In genomic region chr4:11669156-11669555, GRCh38 we compare ENCODE assay signal across 31 cellular contexts.
DNase-seq lines count a peak whose midpoint lies in the region; FAIRE-seq and TF ChIP-seq lines count a peak whose summit lies in the region.
"Had no signal": no experiment of that assay in that cellular context is flagged by ENCODE, and none has a peak within 500 bp of the region (broad histone marks: within the 10 kb centered on the region; RNA-seq: fewer than 3 reads in every experiment).

No MANE protein-coding gene starts in this region.

- no peaks in the 10 kb centered on the region; the same call in 1 of the 2 replicates for H3K9me3 Mint-ChIP-seq in HFFc6

- H3K27ac ChIP-seq in trophoblast cell (ENCODE audit: low read depth, low read length) (no peak overlapping the region), small intestine (ENCODE audit: low read depth in 1 of 2, low read length in 1 of 2) (no peak overlapping the region)
- H3K27ac ChIP-seq: breast epithelium, C4-2B, esophagus squamous epithelium, testis, uterus, VCaP had no signal

- H3K4me2 ChIP-seq in trophoblast cell (ENCODE audit: low read length): no peak overlapping the region

- H3K4me3 Mint-ChIP-seq in HFFc6: no peak overlapping the region

- FAIRE-seq in small intestine (lab: Jason Lieb, UNC): no peak
- FAIRE-seq: colon had no signal

- H3K36me3 ChIP-seq in trophoblast cell (ENCODE audit: control insufficient read depth in 1 of 2, insufficient read depth in 2 of 2, low read length in 2 of 2): no peaks in the 10 kb centered on the region
- H3K36me3 ChIP-seq in small intestine (ENCODE audit: control insufficient read depth in 2 of 2, insufficient read depth in 2 of 2, low read length in 2 of 2): no peaks in the 10 kb centered on the region
- H3K36me3 ChIP-seq: breast epithelium, esophagus squamous epithelium, uterus had no signal

- no peaks in the 10 kb centered on the region for H3K79me2 ChIP-seq in trophoblast cell (ENCODE audit: control insufficient read depth, insufficient read depth, low read length, poor library complexity)

- no peak overlapping the region for H3K14ac ChIP-seq in trophoblast cell (ENCODE audit: low read length)

- no peak overlapping the region for H3K4me3 ChIP-seq in astrocyte of the spinal cord (ENCODE audit: low read depth, low read length)
- H3K4me3 ChIP-seq in fibroblast of villous mesenchyme (ENCODE audit: low read depth, low read length): no peak overlapping the region
- H3K4me3 ChIP-seq in trophoblast cell (ENCODE audit: low read depth, low read length): no peak overlapping the region
- H3K4me3 ChIP-seq in lower leg skin (ENCODE audit: low read depth, poor library complexity, severe bottlenecking): no peak overlapping the region
- H3K4me3 ChIP-seq in small intestine (ENCODE audit: low read depth in 1 of 2, low read length in 2 of 2): no peak overlapping the region
- H3K4me3 ChIP-seq: breast epithelium, esophagus squamous epithelium, lung, testis, uterus had no signal

- H3K4me1 ChIP-seq in trophoblast cell (ENCODE audit: control insufficient read depth in 1 of 2, insufficient read depth in 2 of 2, low read length in 2 of 2) (no peaks in the 10 kb centered on the region), small intestine (ENCODE audit: control insufficient read depth in 2 of 2, insufficient read depth in 1 of 2, low read depth in 1 of 2, low read length in 1 of 2) (no peaks in the 10 kb centered on the region)
- H3K4me1 ChIP-seq: breast epithelium, Caco-2, esophagus squamous epithelium, testis, uterus had no signal

- TF ChIP-seq POLR2A in lower leg skin (IDR thresholded peaks at IDR 0.05): no peak

- H3K27me3 ChIP-seq in trophoblast cell (ENCODE audit: insufficient read depth, low read length): no peaks in the 10 kb centered on the region
- no peaks in the 10 kb centered on the region for H3K27me3 ChIP-seq in small intestine (ENCODE audit: control insufficient read depth in 2 of 2, insufficient read depth in 2 of 2, low read length in 2 of 2)
- H3K27me3 ChIP-seq: breast epithelium, esophagus squamous epithelium, testis, uterus had no signal

- H3K79me1 ChIP-seq in trophoblast cell (ENCODE audit: low read length): no peaks in the 10 kb centered on the region

- DNase-seq in HFFc6 (peak; percentile 12), astrocyte of the spinal cord (ENCODE audit: low read depth, low spot score) (peak; percentile 7), fibroblast of villous mesenchyme (ENCODE audit: low read depth) (peak; percentile 4), trophoblast cell (peak; percentile 61 to 86), putamen (ENCODE audit: low spot score) (no peak), lower leg skin (ENCODE audit: low spot score in 2 of 2) (no peak), small intestine (no peak), NOMO-1 treated with dmso at 0.1 percent for 144 hours (lab: John Stamatoyannopoulos, UW; ENCODE audit: unreplicated experiment) (no peak)
- DNase-seq: activated CD4-positive, alpha-beta T cell treated with anti-CD3 and anti-CD28 coated beads for 48 hours; activated gamma-delta T cell; activated T-cell treated with anti-CD3 and anti-CD28 coated beads, Interleukin-2, amount 50 U/mL, for 1 hour; Caco-2; effector CD8-positive, alpha-beta T cell; esophagus squamous epithelium; Karpas-422; kidney; NCI-H146; NCI-H2107; NCI-H446; NCI-H82; posterior cingulate gyrus; Right ventricle myocardium superior; stimulated activated CD4-positive, alpha-beta T cell treated with anti-CD3 and anti-CD28 coated beads, Interleukin-15, amount 100 ng/mL, for 24 hours; stimulated activated naive CD4-positive, alpha-beta T cell treated with Interleukin-2 at 50 U/mL for 16 hours; testis; uterus had no signal

- H3K18ac ChIP-seq in trophoblast cell (ENCODE audit: low read length): no peak overlapping the region

- intact Hi-C loops in lower leg skin (cut with DNase I; ENCODE audit: low total_unique reads): no loop called here

- H3K36me3 Mint-ChIP-seq in HFFc6 (ENCODE audit: low read depth): no peaks in the 10 kb centered on the region

- H3K4me1 Mint-ChIP-seq in HFFc6 (ENCODE audit: low read depth): no peaks in the 10 kb centered on the region

- H2AK5ac ChIP-seq in trophoblast cell (ENCODE audit: low read length): no peak overlapping the region

- TF ChIP-seq CTCF in HFFc6 (IDR thresholded peaks at IDR 0.05) (no peak), astrocyte of the spinal cord (IDR thresholded peaks at IDR 0.05; ENCODE audit: low read depth, low read length) (no peak), fibroblast of villous mesenchyme (IDR thresholded peaks at IDR 0.05; ENCODE audit: insufficient read depth, low read depth, low read length) (no peak), lower leg skin (IDR thresholded peaks at IDR 0.05) (no peak)

- no peak overlapping the region for H4K91ac ChIP-seq in trophoblast cell (ENCODE audit: low read depth, low read length)

- no peak overlapping the region for H2AFZ ChIP-seq in trophoblast cell (ENCODE audit: insufficient read depth, low read length, poor library complexity)

- WGBS in trophoblast cell (ENCODE audit: extremely low coverage, insufficient coverage, insufficient read length): no CpG with 5 or more reads among the region's 2 CpGs
- WGBS in lower leg skin, 2 donors: 86 to 92% methylated on average over 2 of the region's 2 CpGs
- 43 to 88% (median 65%) methylated on average over 2 of the region's 2 CpGs for WGBS in small intestine, 3 donors

- no peaks in the 10 kb centered on the region for H3K9me3 ChIP-seq in trophoblast cell (ENCODE audit: insufficient read depth, low read depth, low read length)
- no peaks in the 10 kb centered on the region for H3K9me3 ChIP-seq in small intestine (ENCODE audit: control insufficient read depth, low read depth)
- H3K9me3 ChIP-seq: breast epithelium, Caco-2, esophagus squamous epithelium, testis, uterus had no signal

- no peak overlapping the region for H3K23ac ChIP-seq in trophoblast cell (ENCODE audit: low read length)

- in situ Hi-C loops in astrocyte of the spinal cord (cut with HindIII; ENCODE audit: low sequenced_read_pairs): no loop called here

- H2BK12ac ChIP-seq in trophoblast cell (ENCODE audit: low read length): no peak overlapping the region

- no peak overlapping the region for H2BK120ac ChIP-seq in trophoblast cell (ENCODE audit: insufficient read depth, low read length, poor library complexity)

- H2BK5ac ChIP-seq in trophoblast cell (ENCODE audit: low read depth, low read length, poor library complexity): no peak overlapping the region

- no peaks in the 10 kb centered on the region for H3K27me3 Mint-ChIP-seq in HFFc6 (ENCODE audit: insufficient read depth)

- H3K4ac ChIP-seq in trophoblast cell (ENCODE audit: low read depth, low read length): no peak overlapping the region

- H4K12ac ChIP-seq in trophoblast cell (ENCODE audit: low read depth, low read length): no peak overlapping the region

- no peak overlapping the region for H3K27ac Mint-ChIP-seq in HFFc6

- no peak overlapping the region for H4K8ac ChIP-seq in trophoblast cell (ENCODE audit: low read depth, low read length)

- no peak overlapping the region for H3K9ac ChIP-seq in trophoblast cell (ENCODE audit: low read length)

Comparison
In these comparisons a context has a peak if more than half of its experiments do, and no peak if none do; other contexts are left out.
1. DNase-seq: peak in HFFc6 (single experiment), astrocyte of the spinal cord (single experiment), fibroblast of villous mesenchyme (single experiment) and trophoblast cell (2 of 2); none in putamen (single experiment), lower leg skin (0 of 2), small intestine (single experiment) and NOMO-1 treated with dmso at 0.1 percent for 144 hours (single experiment).